Comparison of ENCODE assay signal across 16 cellular contexts in genomic region chr6:15870354-15871043, GRCh38.
DNase-seq lines count a peak whose midpoint lies in the region; ATAC-seq and TF ChIP-seq lines count a peak whose summit lies in the region.
"Had no signal": no experiment of that assay in that cellular context is flagged by ENCODE, and none has a peak within 500 bp of the region (broad histone marks: within the 10 kb centered on the region; RNA-seq: fewer than 3 reads in every experiment).

No MANE protein-coding gene starts in this region.

- no peak for TF ChIP-seq POLR2A in IMR-90 (IDR thresholded peaks at IDR 0.05; ENCODE audit: low read depth, low read length)

- no peak overlapping the region for H2BK20ac ChIP-seq in IMR-90 (ENCODE audit: low read depth, low read length)

- no peak for TF ChIP-seq RAD21 in IMR-90 (IDR thresholded peaks at IDR 0.05; ENCODE audit: low read length)

- dilution Hi-C loops in IMR-90 (cut with HindIII; ENCODE audit: low sequenced_read_pairs, unreplicated experiment): no loop called here

- 80% methylated on average over 1 of the region's 3 CpGs; no CpG with 5 or more reads in 1 of the 2 experiments for WGBS in IMR-90 (ENCODE audit: extremely low coverage in 2 of 2, insufficient read length in 1 of 2), 2 experiments

- no peak overlapping the region for H3K18ac ChIP-seq in IMR-90 (ENCODE audit: low read depth, low read length)

- CTCF ChIA-PET in IMR-90 (lab: Yijun Ruan, JAX): no interaction called here
- CTCF ChIA-PET in RWPE1 (lab: Yijun Ruan, JAX): no interaction called here

- H4K20me1 ChIP-seq in IMR-90 (ENCODE audit: insufficient read depth, low read length): no peaks in the 10 kb centered on the region

- H3K27ac ChIP-seq in IMR-90 (ENCODE audit: insufficient read depth, low read length) (no peak overlapping the region), RWPE1 (no peak overlapping the region)

- H2AFZ ChIP-seq in IMR-90 (replicated peaks; ENCODE audit: low read length, poor library complexity): no peak overlapping the region

- no peak overlapping the region for H2BK120ac ChIP-seq in IMR-90 (ENCODE audit: low read depth, low read length)

- H3K9me3 ChIP-seq in IMR-90 (ENCODE audit: control insufficient read depth, insufficient read depth, low read length): no peaks in the 10 kb centered on the region

- POLR2A ChIA-PET in IMR-90 (lab: Charles Lee; ENCODE audit: unreplicated experiment): no interaction called here
- POLR2A ChIA-PET in RWPE1 (lab: Yijun Ruan, JAX; ENCODE audit: low non-redundant PET): no interaction called here

- no peaks in the 10 kb centered on the region for H3K79me1 ChIP-seq in IMR-90 (ENCODE audit: low read depth in 1 of 2, low read length in 2 of 2)

- no peak overlapping the region for H3K9ac ChIP-seq in IMR-90 (ENCODE audit: low read depth, low read length)

- H3K4me3 ChIP-seq in IMR-90 (ENCODE audit: insufficient read depth, low read depth, low read length): no peak overlapping the region
- no peak overlapping the region for H3K4me3 ChIP-seq in choroid plexus epithelial cell (ENCODE audit: low read depth, low read length)

- intact Hi-C loops in IMR-90 (cut with micrococcal nuclease): no loop called here

- H2AK5ac ChIP-seq in IMR-90 (ENCODE audit: low read depth, low read length): no peak overlapping the region

- H3K36me3 ChIP-seq in IMR-90 (ENCODE audit: control insufficient read depth, insufficient read depth, low read length): no peaks in the 10 kb centered on the region

- H4K5ac ChIP-seq in IMR-90 (ENCODE audit: low read depth, low read length): no peak overlapping the region

- no peak overlapping the region for H3K4ac ChIP-seq in IMR-90 (ENCODE audit: low read depth, low read length)

- no peak overlapping the region for H3K56ac ChIP-seq in IMR-90 (ENCODE audit: extremely low read depth, insufficient read depth, low read length)

- H3K14ac ChIP-seq in IMR-90 (replicated peaks; ENCODE audit: low read depth, low read length): no peak overlapping the region

- H2BK5ac ChIP-seq in IMR-90 (ENCODE audit: low read depth, low read length, poor library complexity, severe bottlenecking): no peak overlapping the region

- TF ChIP-seq CTCF in IMR-90 (conservative IDR thresholded peaks at IDR 0.05; ENCODE audit: low read depth, low read length) (no peak), choroid plexus epithelial cell (conservative IDR thresholded peaks at IDR 0.05; ENCODE audit: low read depth, low read length) (no peak), RWPE1 (conservative IDR thresholded peaks at IDR 0.05; ENCODE audit: low read depth) (no peak)

- DNase-seq in AG08395 (ENCODE audit: low spot score) (peak; percentile 44), IMR-90 (no peak), choroid plexus epithelial cell (ENCODE audit: low read depth) (peak; percentile 52), lung microvascular endothelial cell (ENCODE audit: low read depth in 2 of 2) (peak; percentile 77 to 82), RWPE1 (ENCODE audit: low spot score) (no peak), NCI-H1417 treated with DMSO at 0.1 percent for 48 hours (lab: John Stamatoyannopoulos, UW) (no peak), NCI-H2107 (lab: John Stamatoyannopoulos, UW) (no peak)
- DNase-seq: activated CD8-positive, alpha-beta memory T cell treated with anti-CD3 and anti-CD28 coated beads, Interleukin-2, amount 10 ng/mL, durations not matched to agents 7 days and 5 days; central memory CD4-positive, alpha-beta T cell; DMS153; KG1; natural killer cell; NCI-H187; PC-3 had no signal

- H3K27me3 ChIP-seq in IMR-90 (ENCODE audit: control insufficient read depth, insufficient read depth, low read length): peaks cover 8% of the 10 kb centered on the region

- H4K8ac ChIP-seq in IMR-90 (ENCODE audit: low read depth in 2 of 2, low read length in 2 of 2): no peak overlapping the region

- H3K23ac ChIP-seq in IMR-90 (ENCODE audit: low read depth, low read length): no peak overlapping the region

- H2AK9ac ChIP-seq in IMR-90 (replicated peaks; ENCODE audit: low read depth, low read length, poor library complexity): no peak overlapping the region

- BruUV-seq in IMR-90 (replicated peaks; lab: Mats Ljungman, UMichigan): no TSS peak

- H4K91ac ChIP-seq in IMR-90 (ENCODE audit: insufficient read depth, low read depth, low read length): no peak overlapping the region

- H3K4me2 ChIP-seq in IMR-90 (ENCODE audit: low read depth, low read length): no peak overlapping the region; the same call in 1 of the 2 replicates

- H2BK15ac ChIP-seq in IMR-90 (ENCODE audit: low read depth, low read length): no peak overlapping the region

- H3K9me1 ChIP-seq in IMR-90 (ENCODE audit: insufficient read depth, low read length): no peaks in the 10 kb centered on the region

- ATAC-seq in IMR-90 (ENCODE audit: low read depth) (no peak), GM21390 (IDR thresholded peaks at IDR 0.05; ENCODE audit: unreplicated experiment) (no peak)
- ATAC-seq: activated CD8-positive, alpha-beta memory T cell treated with anti-CD3 and anti-CD28 coated beads, Interleukin-2, amount 10 ng/mL, durations not matched to agents 7 days and 5 days; natural killer cell; PC-3; WTC11 had no signal

- in situ Hi-C loops in IMR-90 (cut with MboI; ENCODE audit: low sequenced_read_pairs): no loop called here

- H3K4me1 ChIP-seq in IMR-90 (ENCODE audit: control insufficient read depth, insufficient read depth, low read length): no peaks in the 10 kb centered on the region

TF ChIP-seq in IMR-90, 13 proteins besides CTCF, POLR2A, EP300 and RAD21:
- TF ChIP-seq SMC3 (IDR thresholded peaks at IDR 0.05; ENCODE audit: low read depth, low read length) (no peak), CEBPB (IDR thresholded peaks at IDR 0.05; ENCODE audit: low read depth, low read length) (peak; percentile 31; the same call in 1 of the 2 replicates), MAFK (IDR thresholded peaks at IDR 0.05; ENCODE audit: low read depth, low read length) (no peak), BHLHE40 (IDR thresholded peaks at IDR 0.05; ENCODE audit: low read depth, low read length) (no peak)
- TF ChIP-seq, protein P1, sequence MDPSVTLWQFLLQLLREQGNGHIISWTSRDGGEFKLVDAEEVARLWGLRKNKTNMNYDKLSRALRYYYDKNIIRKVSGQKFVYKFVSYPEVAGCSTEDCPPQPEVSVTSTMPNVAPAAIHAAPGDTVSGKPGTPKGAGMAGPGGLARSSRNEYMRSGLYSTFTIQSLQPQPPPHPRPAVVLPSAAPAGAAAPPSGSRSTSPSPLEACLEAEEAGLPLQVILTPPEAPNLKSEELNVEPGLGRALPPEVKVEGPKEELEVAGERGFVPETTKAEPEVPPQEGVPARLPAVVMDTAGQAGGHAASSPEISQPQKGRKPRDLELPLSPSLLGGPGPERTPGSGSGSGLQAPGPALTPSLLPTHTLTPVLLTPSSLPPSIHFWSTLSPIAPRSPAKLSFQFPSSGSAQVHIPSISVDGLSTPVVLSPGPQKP (IDR thresholded peaks at IDR 0.05; ENCODE audit: borderline replicate concordance, low read depth, low read length): no peak

Comparison
In these comparisons a context has a peak if more than half of its experiments do, and no peak if none do; other contexts are left out.
1. DNase-seq: peak in AG08395 (single experiment), choroid plexus epithelial cell (single experiment) and lung microvascular endothelial cell (2 of 2); none in IMR-90 (single experiment), RWPE1 (single experiment), NCI-H1417 treated with DMSO at 0.1 percent for 48 hours (single experiment) and NCI-H2107 (single experiment).